Comparison of ENCODE assay signal across 9 cellular contexts in genomic region chr2:160408205-160408561, GRCh38.
DNase-seq lines count a peak whose midpoint lies in the region; ATAC-seq and TF ChIP-seq lines count a peak whose summit lies in the region.
"Had no signal": no experiment of that assay in that cellular context is flagged by ENCODE, and none has a peak within 500 bp of the region (broad histone marks: within the 10 kb centered on the region; RNA-seq: fewer than 3 reads in every experiment).

No MANE protein-coding gene starts in this region.

- H3K9ac ChIP-seq in ES-I3 (ENCODE audit: low read depth, low read length), result peak overlapping the region; percentile 85

- H3K4me1 ChIP-seq in ES-I3 (ENCODE audit: insufficient read depth, low read length), result peaks cover 12% of the 10 kb centered on the region

- H3K9me3 ChIP-seq in ES-I3 (ENCODE audit: control insufficient read depth, insufficient read depth, low read length) (no peaks in the 10 kb centered on the region), WERI-Rb-1 (ENCODE audit: severe bottlenecking) (no peaks in the 10 kb centered on the region)

- H3K36me3 ChIP-seq in ES-I3 (ENCODE audit: insufficient read depth, low read length) (no peaks in the 10 kb centered on the region), WERI-Rb-1 (no peaks in the 10 kb centered on the region)

- DNase-seq in WERI-Rb-1 (no peak), fibroblast of the aortic adventitia (ENCODE audit: low read depth) (no peak), retinal pigment epithelial cell (ENCODE audit: low read depth) (no peak)
- DNase-seq: NCI-H187 had no signal

- H3K4me3 ChIP-seq in WERI-Rb-1 (ENCODE audit: low read depth, low read length) (peak overlapping the region; percentile 5), fibroblast of the aortic adventitia (ENCODE audit: low read depth, low read length) (peak overlapping the region; percentile 58), retinal pigment epithelial cell (ENCODE audit: low read length) (peak overlapping the region; percentile 42)

- ATAC-seq in HG02642 (IDR thresholded peaks at IDR 0.05; ENCODE audit: poor library complexity, unreplicated experiment) (no peak), HG02884 (IDR thresholded peaks at IDR 0.05; ENCODE audit: unreplicated experiment) (no peak), HG02970 (IDR thresholded peaks at IDR 0.05; ENCODE audit: low FRiP score, unreplicated experiment) (no peak), GM21360 (IDR thresholded peaks at IDR 0.05; ENCODE audit: unreplicated experiment) (no peak)

- H3K27ac ChIP-seq in WERI-Rb-1, result no peak overlapping the region

- TF ChIP-seq CTCF in WERI-Rb-1 (IDR thresholded peaks at IDR 0.05; ENCODE audit: low read depth, low read length) (no peak), fibroblast of the aortic adventitia (IDR thresholded peaks at IDR 0.05; ENCODE audit: insufficient read depth, low read length) (no peak), retinal pigment epithelial cell (conservative IDR thresholded peaks at IDR 0.05; ENCODE audit: low read depth, low read length) (no peak)

- no peaks in the 10 kb centered on the region for H3K27me3 ChIP-seq in WERI-Rb-1 (ENCODE audit: insufficient read depth, low read depth, severe bottlenecking)

Comparison
In these comparisons a context has a peak if more than half of its experiments do, and no peak if none do; other contexts are left out.
1. H3K4me3 ChIP-seq: peak in every context shown above with its lines; median percentile 58 in fibroblast of the aortic adventitia; 42 in retinal pigment epithelial cell; 5 in WERI-Rb-1.